ENCODE assay signal across 9 cellular contexts in the genomic region with DNA sequence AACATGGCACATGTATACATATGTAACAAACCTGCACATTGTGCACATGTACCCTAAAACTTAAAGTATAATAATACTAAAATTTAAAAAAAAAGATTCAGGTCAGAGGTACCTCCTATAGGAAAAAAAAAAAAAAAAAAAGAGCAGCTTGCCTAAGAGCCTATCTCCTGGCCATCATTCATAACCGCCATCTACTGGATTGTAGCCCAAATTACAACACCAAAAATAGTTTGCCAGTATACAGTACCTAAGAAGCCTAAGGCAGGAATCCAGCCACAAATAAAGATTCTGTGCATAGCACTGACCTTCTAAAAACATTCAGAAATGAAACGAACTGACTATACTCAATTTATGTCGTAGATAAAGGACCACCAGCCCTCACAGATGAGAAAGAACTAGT.
A peak's percentile ranks its signal among the peaks of the same experiment; 100 is the strongest.
DNase-seq lines count a peak whose midpoint lies in the region; ATAC-seq, FAIRE-seq and TF ChIP-seq lines count a peak whose summit lies in the region.
"Had no signal": no experiment of that assay in that cellular context is flagged by ENCODE, and none has a peak within 500 bp of the region (broad histone marks: within the 10 kb centered on the region; RNA-seq: fewer than 3 reads in every experiment).

No MANE protein-coding gene starts in this region.

- no peak overlapping the region for H3K4me3 ChIP-seq in BE2C (ENCODE audit: low read depth, low read length)
- no peak overlapping the region for H3K4me3 ChIP-seq in bronchial epithelial cell (ENCODE audit: low read depth, low read length)
- no peak overlapping the region for H3K4me3 ChIP-seq in gastrocnemius medialis

- TF ChIP-seq POLR2A in gastrocnemius medialis (IDR thresholded peaks at IDR 0.05) = no peak

- ATAC-seq in GM21390 (IDR thresholded peaks at IDR 0.05; ENCODE audit: unreplicated experiment) (peak; percentile 76), gastrocnemius medialis (no peak)

- H3K4me1 Mint-ChIP-seq in progenitor cell of endocrine pancreas (ENCODE audit: low read depth) = no peaks in the 10 kb centered on the region

- no peak overlapping the region for H3K4me3 Mint-ChIP-seq in progenitor cell of endocrine pancreas (ENCODE audit: low read depth)

- no peak for FAIRE-seq in bronchial epithelial cell (lab: Jason Lieb, UNC)

- intact Hi-C loops in gastrocnemius medialis (cut with DNase I; ENCODE audit: low total_unique reads) = no loop called here

- H3K27me3 ChIP-seq in BE2C (no peaks in the 10 kb centered on the region), bronchial epithelial cell (ENCODE audit: control insufficient read depth, insufficient read depth, low read length) (no peaks in the 10 kb centered on the region), gastrocnemius medialis (no peaks in the 10 kb centered on the region)

- no peaks in the 10 kb centered on the region for H3K36me3 ChIP-seq in BE2C
- no peaks in the 10 kb centered on the region for H3K36me3 ChIP-seq in bronchial epithelial cell (ENCODE audit: control insufficient read depth, insufficient read depth, low read length)
- H3K36me3 ChIP-seq in gastrocnemius medialis = no peaks in the 10 kb centered on the region

- no peak overlapping the region for H3K27ac ChIP-seq in gastrocnemius medialis

- in situ Hi-C loops in gastrocnemius medialis (cut with MboI; ENCODE audit: low sequenced_read_pairs in 4 of 4) = no loop called here

- H3K36me3 Mint-ChIP-seq in progenitor cell of endocrine pancreas (ENCODE audit: insufficient read depth) = no peaks in the 10 kb centered on the region

- DNase-seq in BE2C = peak; percentile 24
- DNase-seq in M059J (ENCODE audit: low read depth) = peak; percentile 53
- peak; percentile 31 for DNase-seq in bronchial epithelial cell (ENCODE audit: low read depth)
- DNase-seq in NCI-H1105 treated with DMSO at 0.1 percent for 48 hours (lab: John Stamatoyannopoulos, UW) = no peak
- DNase-seq in gastrocnemius medialis = no peak
- DNase-seq in progenitor cell of endocrine pancreas (ENCODE audit: low spot score, unreplicated experiment) = no peak
- DNase-seq in stimulated activated naive CD4-positive, alpha-beta T cell treated with Interleukin-2 at 50 U/mL for 16 hours (lab: John Stamatoyannopoulos, UW) = no peak
- DNase-seq: NCI-H2227 treated with DMSO at 0.1 percent for 48 hours had no signal

- H3K9me3 Mint-ChIP-seq in progenitor cell of endocrine pancreas (ENCODE audit: low read depth) = peaks cover 21% of the 10 kb centered on the region

- no peaks in the 10 kb centered on the region for H3K4me1 ChIP-seq in BE2C
- H3K4me1 ChIP-seq in gastrocnemius medialis = no peaks in the 10 kb centered on the region

- H3K9me3 ChIP-seq in BE2C (no peaks in the 10 kb centered on the region; the same call in 1 of the 2 replicates), gastrocnemius medialis (no peaks in the 10 kb centered on the region)

- peak; percentile 59 for TF ChIP-seq CTCF in BE2C (IDR thresholded peaks at IDR 0.05; ENCODE audit: low read depth, low read length)
- no peak for TF ChIP-seq CTCF in bronchial epithelial cell (IDR thresholded peaks at IDR 0.05; ENCODE audit: insufficient read depth, low read length, severe bottlenecking)
- no peak for TF ChIP-seq CTCF in gastrocnemius medialis (IDR thresholded peaks at IDR 0.05 in 4 of 5, conservative IDR thresholded peaks at IDR 0.05 in 1 of 5)
- no peak for TF ChIP-seq CTCF in progenitor cell of endocrine pancreas (IDR thresholded peaks at IDR 0.05; ENCODE audit: unreplicated experiment)

- no peaks in the 10 kb centered on the region for H3K27me3 Mint-ChIP-seq in progenitor cell of endocrine pancreas

- no peak overlapping the region for H3K27ac Mint-ChIP-seq in progenitor cell of endocrine pancreas

Comparison
In these comparisons a context has a peak if more than half of its experiments do, and no peak if none do; other contexts are left out.
1. DNase-seq: peak in BE2C (single experiment), M059J (single experiment) and bronchial epithelial cell (single experiment); none in NCI-H1105 treated with DMSO at 0.1 percent for 48 hours (single experiment), gastrocnemius medialis (0 of 2), progenitor cell of endocrine pancreas (single experiment) and stimulated activated naive CD4-positive, alpha-beta T cell treated with Interleukin-2 at 50 U/mL for 16 hours (single experiment).